ENCODE assay signal across 13 cellular contexts in genomic region chr9:128011071-128011817, GRCh38. TPM values are rescaled to one million over a fixed set of nuclear protein-coding genes. Genes with fewer than 3 reads are reported as not detected.
DNase-seq lines count a peak whose midpoint lies in the region; ATAC-seq and TF ChIP-seq lines count a peak whose summit lies in the region.
"Had no signal": no experiment of that assay in that cellular context is flagged by ENCODE, and none has a peak within 500 bp of the region (broad histone marks: within the 10 kb centered on the region; RNA-seq: fewer than 3 reads in every experiment).

No MANE protein-coding gene starts in this region.

- DNase-seq in CD4-positive, CD25-positive, alpha-beta regulatory T cell = no peak
- DNase-seq in NOMO-1 treated with dmso at 0.1 percent for 144 hours (lab: John Stamatoyannopoulos, UW; ENCODE audit: unreplicated experiment) = peak; percentile 25
- DNase-seq in endothelial cell (ENCODE audit: low spot score) = no peak
- peak in 1 of 3 donors; percentile 66 for DNase-seq in mucosa of descending colon
- no peak for DNase-seq in hepatocyte (ENCODE audit: low spot score)
- DNase-seq: activated T-cell treated with anti-CD3 and anti-CD28 coated beads, Interleukin-2, amount 50 U/mL, for 48 hours; NCI-H2029 treated with DMSO at 0.1 percent for 48 hours had no signal

- H3K9me3 ChIP-seq in CD4-positive, CD25-positive, alpha-beta regulatory T cell (ENCODE audit: control insufficient read depth in 2 of 2, low read length in 2 of 2) = no peaks in the 10 kb centered on the region
- H3K9me3 ChIP-seq in mucosa of descending colon = no peaks in the 10 kb centered on the region
- no peaks in the 10 kb centered on the region for H3K9me3 ChIP-seq in hepatocyte (ENCODE audit: low read depth)
- H3K9me3 ChIP-seq: esophagus muscularis mucosa, suprapubic skin had no signal

- intact Hi-C loops in mucosa of descending colon (cut with DNase I, micrococcal nuclease) = no loop called here

- no peak overlapping the region for H3K4me3 ChIP-seq in CD4-positive, CD25-positive, alpha-beta regulatory T cell (ENCODE audit: low read depth, low read length)
- H3K4me3 ChIP-seq in mucosa of descending colon (no peak overlapping the region), hepatocyte (no peak overlapping the region)
- H3K4me3 ChIP-seq: esophagus muscularis mucosa, suprapubic skin had no signal

- H3K9me3 Mint-ChIP-seq in CD4-positive, CD25-positive, alpha-beta regulatory T cell = peaks cover 0 to 5% (median 0%) of the 10 kb centered on the region in 7 donors
- H3K9me3 Mint-ChIP-seq in endothelial cell (ENCODE audit: unreplicated experiment) = no peaks in the 10 kb centered on the region

- no peak overlapping the region for H3K27ac ChIP-seq in CD4-positive, CD25-positive, alpha-beta regulatory T cell (ENCODE audit: insufficient read depth, low read length, poor library complexity, severe bottlenecking)
- no peak overlapping the region for H3K27ac ChIP-seq in hepatocyte
- H3K27ac ChIP-seq: esophagus muscularis mucosa, suprapubic skin, VCaP had no signal

- no peak for ATAC-seq in CD4-positive, CD25-positive, alpha-beta regulatory T cell (ENCODE audit: low read depth in 2 of 2)
- ATAC-seq in mucosa of descending colon (peak; percentile 48), GM18505 (IDR thresholded peaks at IDR 0.05; ENCODE audit: unreplicated experiment) (no peak), HG03045 (IDR thresholded peaks at IDR 0.05; ENCODE audit: unreplicated experiment) (no peak), HG02970 (IDR thresholded peaks at IDR 0.05; ENCODE audit: low FRiP score, unreplicated experiment) (no peak)

- H3K27ac Mint-ChIP-seq in CD4-positive, CD25-positive, alpha-beta regulatory T cell = peak overlapping the region in 2 of 3 donors; percentile 52 to 86
- peak overlapping the region; percentile 57 for H3K27ac Mint-ChIP-seq in endothelial cell (ENCODE audit: unreplicated experiment)

- H3K79me2 ChIP-seq in hepatocyte = no peaks in the 10 kb centered on the region

- no peak overlapping the region for H3K4me2 ChIP-seq in hepatocyte

- H3K4me1 Mint-ChIP-seq in CD4-positive, CD25-positive, alpha-beta regulatory T cell = peaks cover 8 to 66% (median 39%) of the 10 kb centered on the region in 4 donors
- peaks cover 29% of the 10 kb centered on the region for H3K4me1 Mint-ChIP-seq in endothelial cell (ENCODE audit: unreplicated experiment)

- TF ChIP-seq CTCF in endothelial cell (IDR thresholded peaks at IDR 0.05; ENCODE audit: unreplicated experiment) (no peak), mucosa of descending colon (IDR thresholded peaks at IDR 0.05) (no peak), hepatocyte (IDR thresholded peaks at IDR 0.05; ENCODE audit: poor library complexity) (no peak)

- no peaks in the 10 kb centered on the region for H3K27me3 Mint-ChIP-seq in CD4-positive, CD25-positive, alpha-beta regulatory T cell
- H3K27me3 Mint-ChIP-seq in endothelial cell (ENCODE audit: unreplicated experiment) = peaks cover 7% of the 10 kb centered on the region

- no peaks in the 10 kb centered on the region for H3K9me2 ChIP-seq in hepatocyte (replicated peaks; ENCODE audit: insufficient read depth)

- H3K36me3 ChIP-seq in CD4-positive, CD25-positive, alpha-beta regulatory T cell (ENCODE audit: control insufficient read depth, insufficient read depth, low read length) = no peaks in the 10 kb centered on the region
- H3K36me3 ChIP-seq in mucosa of descending colon (ENCODE audit: low read depth) (no peaks in the 10 kb centered on the region), hepatocyte (replicated peaks; ENCODE audit: insufficient read depth, low read depth) (no peaks in the 10 kb centered on the region)
- H3K36me3 ChIP-seq: esophagus muscularis mucosa, suprapubic skin had no signal

- 69% methylated on average over 12 of the region's 12 CpGs for WGBS in hepatocyte (ENCODE audit: low lambda C conversion rate, missing lambda C conversion rate)

- H3K4me3 Mint-ChIP-seq in CD4-positive, CD25-positive, alpha-beta regulatory T cell = peak overlapping the region in 2 of 4 donors; percentile 45 to 75
- H3K4me3 Mint-ChIP-seq in endothelial cell (ENCODE audit: unreplicated experiment) = no peak overlapping the region

- no peaks in the 10 kb centered on the region for H4K20me1 ChIP-seq in hepatocyte (ENCODE audit: insufficient read depth, poor library complexity, severe bottlenecking)

- H3K27me3 ChIP-seq in CD4-positive, CD25-positive, alpha-beta regulatory T cell (ENCODE audit: control insufficient read depth, insufficient read depth, low read length) = no peaks in the 10 kb centered on the region
- no peaks in the 10 kb centered on the region for H3K27me3 ChIP-seq in hepatocyte
- H3K27me3 ChIP-seq: esophagus muscularis mucosa, suprapubic skin had no signal

- no peak for TF ChIP-seq POLR2A in GM18505 (IDR thresholded peaks at IDR 0.05; ENCODE audit: borderline replicate concordance, extremely low read depth, insufficient read depth, insufficient read length)

- H3K4me1 ChIP-seq in CD4-positive, CD25-positive, alpha-beta regulatory T cell (ENCODE audit: control insufficient read depth, insufficient read depth, low read length, poor library complexity, severe bottlenecking) = peaks cover 49% of the 10 kb centered on the region
- peaks cover 6% of the 10 kb centered on the region for H3K4me1 ChIP-seq in mucosa of descending colon (ENCODE audit: low read depth)
- H3K4me1 ChIP-seq in hepatocyte (ENCODE audit: insufficient read depth) = no peaks in the 10 kb centered on the region

- H3K36me3 Mint-ChIP-seq in CD4-positive, CD25-positive, alpha-beta regulatory T cell = peaks cover 4% of the 10 kb centered on the region
- peaks cover 3% of the 10 kb centered on the region for H3K36me3 Mint-ChIP-seq in endothelial cell (ENCODE audit: low read depth, unreplicated experiment)

- no peak overlapping the region for H2AFZ ChIP-seq in hepatocyte

RNA-seq across cellular contexts. Expression of gene EEIG1, which starts 30.5 kb away (rescaled TPM):
- total RNA-seq in CD4-positive, CD25-positive, alpha-beta regulatory T cell = 402 TPM
- polyA plus RNA-seq in CD4-positive, CD25-positive, alpha-beta regulatory T cell = 100 to 1,000 TPM; 140 to 190 (median 177) TPM
- 27.3 TPM for total RNA-seq in endothelial cell (ENCODE audit: unreplicated experiment)
- total RNA-seq in mucosa of descending colon = 100 to 1,000 TPM; 127 to 168 (median 144) TPM
- 38.1 and 47.9 TPM in 2 replicates for total RNA-seq in hepatocyte
- 43.6 and 44.1 TPM in 2 replicates for polyA plus RNA-seq in hepatocyte

RNA-seq across cellular contexts. Expression of gene NAIF1, which starts 55.9 kb away (rescaled TPM):
- total RNA-seq in CD4-positive, CD25-positive, alpha-beta regulatory T cell = 16.8 TPM
- polyA plus RNA-seq in CD4-positive, CD25-positive, alpha-beta regulatory T cell = 10 to 100 TPM in 3 of 4 donors, 1 to 10 TPM in 1; 7.8 to 14.7 (median 12.3) TPM
- total RNA-seq in endothelial cell (ENCODE audit: unreplicated experiment) (9.9 TPM), mucosa of descending colon (10 to 100 TPM; 10.4 to 12.6 (median 11.9) TPM), hepatocyte (9.6 and 10.3 TPM in 2 replicates)
- polyA plus RNA-seq in hepatocyte = 7.0 and 8.0 TPM in 2 replicates

RNA-seq across cellular contexts. Expression of gene SLC25A25, which starts 56.8 kb away (rescaled TPM):
- 13.8 TPM for total RNA-seq in CD4-positive, CD25-positive, alpha-beta regulatory T cell
- polyA plus RNA-seq in CD4-positive, CD25-positive, alpha-beta regulatory T cell = 10 to 100 TPM; 11.3 to 12.0 (median 11.7) TPM
- 8.5 TPM for total RNA-seq in endothelial cell (ENCODE audit: unreplicated experiment)
- total RNA-seq in mucosa of descending colon = 10 to 100 TPM; 19.1 to 27.3 (median 21.3) TPM
- total RNA-seq in hepatocyte = 52.4 and 62.3 TPM in 2 replicates
- 40.1 and 51.0 TPM in 2 replicates for polyA plus RNA-seq in hepatocyte
